10 cellular contexts compared by ENCODE assay signal in genomic region chr2:66577331-66578041, GRCh38.
A peak's percentile ranks its signal among the peaks of the same experiment; 100 is the strongest.
DNase-seq lines count a peak whose midpoint lies in the region; ATAC-seq and TF ChIP-seq lines count a peak whose summit lies in the region.
"Had no signal": no experiment of that assay in that cellular context is flagged by ENCODE, and none has a peak within 500 bp of the region (broad histone marks: within the 10 kb centered on the region; RNA-seq: fewer than 3 reads in every experiment).

No MANE protein-coding gene starts in this region.

- peak overlapping the region; percentile 78 for H2AFZ ChIP-seq in PC-3 (ENCODE audit: low read length)
- no peak overlapping the region for H2AFZ ChIP-seq in osteoblast (ENCODE audit: low read length)

- H3K36me3 ChIP-seq in PC-3 (ENCODE audit: low read depth, low read length) (no peaks in the 10 kb centered on the region), osteoblast (ENCODE audit: insufficient read depth, low read length) (no peaks in the 10 kb centered on the region)

- H3K9me2 ChIP-seq in PC-3 (replicated peaks; ENCODE audit: low read length), result no peaks in the 10 kb centered on the region

- no peak overlapping the region for H3K27ac Mint-ChIP-seq in stimulated activated effector memory CD8-positive, alpha-beta T cell treated with anti-CD3 and anti-CD28 coated beads, Interleukin-12 subunit alpha, Interleukin-12 subunit beta, amount 100 ng/mL, for 72 hours

- BruUV-seq in PC-3 (replicated peaks; lab: Mats Ljungman, UMichigan), result no TSS peak

- no peak overlapping the region for H3K27ac ChIP-seq in PC-3 (ENCODE audit: low read length)
- no peak overlapping the region for H3K27ac ChIP-seq in osteoblast (ENCODE audit: low read depth, low read length)

- no peaks in the 10 kb centered on the region for H3K9me3 Mint-ChIP-seq in stimulated activated effector memory CD8-positive, alpha-beta T cell treated with anti-CD3 and anti-CD28 coated beads, Interleukin-12 subunit alpha, Interleukin-12 subunit beta, amount 100 ng/mL, for 72 hours

- 0 out of 2 replicates have a peak overlapping the region, but pooled peaks have one; percentile 1 for H3K9ac ChIP-seq in PC-3 (ENCODE audit: low read length)

- H4K20me1 ChIP-seq in PC-3 (ENCODE audit: low read length) (no peaks in the 10 kb centered on the region), osteoblast (ENCODE audit: insufficient read depth, low read length) (no peaks in the 10 kb centered on the region)

- no peaks in the 10 kb centered on the region for H3F3A ChIP-seq in PC-3 (ENCODE audit: low read length, unreplicated experiment)

- peak overlapping the region; percentile 98 for H3K4me2 ChIP-seq in PC-3 (ENCODE audit: low read length)
- peak overlapping the region; percentile 85 for H3K4me2 ChIP-seq in osteoblast (ENCODE audit: insufficient read depth, low read length)

- ATAC-seq in PC-3, result peak; percentile 16
- no peak for ATAC-seq in stimulated activated effector memory CD8-positive, alpha-beta T cell treated with anti-CD3 and anti-CD28 coated beads, Interleukin-12 subunit alpha, Interleukin-12 subunit beta, amount 100 ng/mL, for 72 hours
- ATAC-seq in GM21717 (IDR thresholded peaks at IDR 0.05; ENCODE audit: unreplicated experiment), result no peak
- no peak for ATAC-seq in GM18870 (IDR thresholded peaks at IDR 0.05; ENCODE audit: unreplicated experiment)
- ATAC-seq: HCT116 had no signal

- H3K79me2 ChIP-seq in PC-3 (ENCODE audit: low read length) (no peaks in the 10 kb centered on the region), osteoblast (ENCODE audit: insufficient read depth, low read length) (no peaks in the 10 kb centered on the region)

- peak overlapping the region; percentile 76 for H3K4me3 ChIP-seq in PC-3 (ENCODE audit: low read length)
- peak overlapping the region; percentile 42 for H3K4me3 ChIP-seq in fibroblast of pulmonary artery (replicated peaks; ENCODE audit: low read depth, low read length)
- H3K4me3 ChIP-seq in osteoblast (ENCODE audit: insufficient read depth, low read length), result peak overlapping the region; percentile 68

- H3K4me3 Mint-ChIP-seq in stimulated activated effector memory CD8-positive, alpha-beta T cell treated with anti-CD3 and anti-CD28 coated beads, Interleukin-12 subunit alpha, Interleukin-12 subunit beta, amount 100 ng/mL, for 72 hours, result no peak overlapping the region

- TF ChIP-seq CTCF in PC-3 (conservative IDR thresholded peaks at IDR 0.05; ENCODE audit: low read depth, low read length) (no peak), fibroblast of pulmonary artery (IDR thresholded peaks at IDR 0.05; ENCODE audit: low read length, missing control alignments) (no peak), osteoblast (IDR thresholded peaks at IDR 0.05; ENCODE audit: extremely low read depth, low read depth, low read length) (no peak)

- intact Hi-C loops in PC-3 (cut with micrococcal nuclease), result loop anchor here (5.0 to 10.0 kb wide), 7 partner anchors 647 to 1270 kb away; partner anchors contain the start of gene ETAA1

- H3K4me1 Mint-ChIP-seq in stimulated activated effector memory CD8-positive, alpha-beta T cell treated with anti-CD3 and anti-CD28 coated beads, Interleukin-12 subunit alpha, Interleukin-12 subunit beta, amount 100 ng/mL, for 72 hours, result no peaks in the 10 kb centered on the region

- DNase-seq in AG08396 (ENCODE audit: low spot score), result peak; percentile 41
- no peak for DNase-seq in PC-3
- DNase-seq in fibroblast of pulmonary artery (ENCODE audit: low read depth), result no peak
- DNase-seq in osteoblast (ENCODE audit: insufficient read length, low spot score, missing footprints), result no peak
- no peak for DNase-seq in HK-2 (ENCODE audit: unreplicated experiment)
- no peak for DNase-seq in stimulated activated effector memory CD8-positive, alpha-beta T cell treated with anti-CD3 and anti-CD28 coated beads, Interleukin-12 subunit alpha, Interleukin-12 subunit beta, amount 100 ng/mL, for 72 hours (ENCODE audit: low spot score in 2 of 2)
- DNase-seq: GF-D8 had no signal

- H3K27me3 ChIP-seq in PC-3 (ENCODE audit: low read length), result peaks cover 61% of the 10 kb centered on the region
- H3K27me3 ChIP-seq in osteoblast (ENCODE audit: insufficient read depth, low read length), result peaks cover 63% of the 10 kb centered on the region

- CTCF ChIA-PET in PC-3 (lab: Charles Lee), result no interaction called here

- POLR2A ChIA-PET in PC-3 (lab: Charles Lee; ENCODE audit: unreplicated experiment), result no interaction called here

- H3K36me3 Mint-ChIP-seq in stimulated activated effector memory CD8-positive, alpha-beta T cell treated with anti-CD3 and anti-CD28 coated beads, Interleukin-12 subunit alpha, Interleukin-12 subunit beta, amount 100 ng/mL, for 72 hours, result no peaks in the 10 kb centered on the region

- no peaks in the 10 kb centered on the region for H3K9me3 ChIP-seq in PC-3 (ENCODE audit: low read length)
- H3K9me3 ChIP-seq in osteoblast (ENCODE audit: low read depth, low read length), result no peaks in the 10 kb centered on the region

- H3K4me1 ChIP-seq in PC-3 (ENCODE audit: insufficient read depth, low read length) (peaks cover 17% of the 10 kb centered on the region), osteoblast (ENCODE audit: insufficient read depth, low read length) (peaks cover 16% of the 10 kb centered on the region)
